9 cellular contexts compared by ENCODE assay signal in the genomic region with DNA sequence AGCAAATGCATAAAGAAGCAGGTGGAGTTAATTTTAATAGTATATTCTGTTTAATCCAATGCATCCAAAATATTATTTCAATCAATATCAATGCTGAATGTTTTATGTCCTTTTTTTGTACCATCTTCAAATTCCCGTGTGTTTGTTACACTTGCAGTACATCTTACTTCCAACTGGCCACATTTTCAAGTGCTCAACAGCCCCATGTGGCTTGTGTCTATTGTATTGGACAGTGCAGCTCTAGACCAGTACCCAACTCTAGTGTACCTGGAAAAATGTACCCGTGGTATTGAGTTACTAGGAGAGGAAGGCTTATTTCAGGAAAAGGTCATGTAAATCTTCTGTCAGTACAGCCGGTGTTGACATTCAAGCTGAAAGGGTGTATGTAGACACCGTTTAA. TPM values are rescaled to one million over a fixed set of nuclear protein-coding genes. Genes with fewer than 3 reads are reported as not detected.
DNase-seq lines count a peak whose midpoint lies in the region; ATAC-seq and TF ChIP-seq lines count a peak whose summit lies in the region.
"Not testable (repeated sequence)": the region's sequence is repeated elsewhere in the genome, so short reads cannot be mapped to it uniquely, and the experiment has no call there.
"Had no signal": no experiment of that assay in that cellular context is flagged by ENCODE, and none has a peak within 500 bp of the region (broad histone marks: within the 10 kb centered on the region; RNA-seq: fewer than 3 reads in every experiment).

No MANE protein-coding gene starts in this region.

- peak overlapping the region; percentile 72 for H3K4me3 Mint-ChIP-seq in activated T-cell treated with anti-CD3 and anti-CD28 coated beads, Interleukin-2, amount 50 U/mL, for 4 hours

- not testable (repeated sequence) for H3K9me3 ChIP-seq in colonic mucosa; skeletal muscle satellite cell (replicated peaks; ENCODE audit: low read length)

- not testable (repeated sequence) for H4K20me1 ChIP-seq in KMS-11 (ENCODE audit: insufficient read depth)

- not testable (repeated sequence) for H3K4me3 ChIP-seq in KMS-11 (IDR thresholded peaks at IDR 0.05; ENCODE audit: insufficient read depth, low read depth, low read length); colonic mucosa
- H3K4me3 ChIP-seq in skeletal muscle satellite cell (ENCODE audit: low read length): peak overlapping the region; percentile 30

- H2AFZ ChIP-seq in KMS-11 (ENCODE audit: low read depth): peak overlapping the region; percentile 50

- peaks cover 72% of the 10 kb centered on the region for H3K4me1 Mint-ChIP-seq in activated T-cell treated with anti-CD3 and anti-CD28 coated beads, Interleukin-2, amount 50 U/mL, for 4 hours (ENCODE audit: low read depth)

- TF ChIP-seq CTCF in KMS-11 (conservative IDR thresholded peaks at IDR 0.05; ENCODE audit: low read depth, low read length); colonic mucosa (IDR thresholded peaks at IDR 0.05): not testable (repeated sequence)

- not testable (repeated sequence) for H3K27me3 ChIP-seq in KMS-11 (ENCODE audit: insufficient read depth, low read depth); colonic mucosa; skeletal muscle satellite cell (ENCODE audit: control insufficient read depth, insufficient read depth, low read length)

- H3K27ac ChIP-seq in KMS-11 (peak overlapping the region; percentile 79), colonic mucosa (peak overlapping the region; percentile 32)

- in situ Hi-C loops in G401 (cut with HindIII; ENCODE audit: low sequenced_read_pairs): not testable (repeated sequence)

- H3K4me2 ChIP-seq in KMS-11 (peak overlapping the region; percentile 59), skeletal muscle satellite cell (ENCODE audit: low read length) (peak overlapping the region; percentile 71)

- peaks cover 44% of the 10 kb centered on the region for H3K4me1 ChIP-seq in KMS-11 (ENCODE audit: low read depth, poor library complexity, severe bottlenecking)
- H3K4me1 ChIP-seq in colonic mucosa; skeletal muscle satellite cell (ENCODE audit: control insufficient read depth, insufficient read depth, low read length): not testable (repeated sequence)

- H3K36me3 ChIP-seq in KMS-11 (ENCODE audit: insufficient read depth); colonic mucosa; skeletal muscle satellite cell (ENCODE audit: insufficient read depth, low read length): not testable (repeated sequence)

- H3K9ac ChIP-seq in KMS-11 (peak overlapping the region; percentile 57), skeletal muscle satellite cell (ENCODE audit: low read depth, low read length) (peak overlapping the region; percentile 71)
- not testable (repeated sequence) for H3K9ac ChIP-seq in colonic mucosa (ENCODE audit: low read depth in 2 of 2, low read length in 2 of 2)

- not testable (repeated sequence) for H3K79me2 ChIP-seq in KMS-11 (ENCODE audit: insufficient read depth, low read depth)

- ATAC-seq in activated T-cell treated with anti-CD3 and anti-CD28 coated beads, Interleukin-2, amount 50 U/mL, for 4 hours: not testable (repeated sequence)

- peak; percentile 55 for DNase-seq in G401 (ENCODE audit: low spot score)
- DNase-seq in RKO (ENCODE audit: low spot score): peak; percentile 61
- DNase-seq in activated T-cell treated with anti-CD3 and anti-CD28 coated beads, Interleukin-2, amount 50 U/mL, for 4 hours; colonic mucosa: not testable (repeated sequence)
- peak; percentile 62 for DNase-seq in left kidney (ENCODE audit: low read depth, low spot score)

- peaks cover 19% of the 10 kb centered on the region for H3K36me3 Mint-ChIP-seq in activated T-cell treated with anti-CD3 and anti-CD28 coated beads, Interleukin-2, amount 50 U/mL, for 4 hours (ENCODE audit: insufficient read depth)

- not testable (repeated sequence) for H3K27me3 Mint-ChIP-seq in activated T-cell treated with anti-CD3 and anti-CD28 coated beads, Interleukin-2, amount 50 U/mL, for 4 hours (ENCODE audit: low read depth)

- intact Hi-C loops in colonic mucosa (cut with DNase I): not testable (repeated sequence)

- H3K9me3 Mint-ChIP-seq in activated T-cell treated with anti-CD3 and anti-CD28 coated beads, Interleukin-2, amount 50 U/mL, for 4 hours: not testable (repeated sequence)

RNA-seq across cellular contexts. Expression of gene AMZ2, which starts 11.7 kb away (rescaled TPM):
- 142 and 144 TPM in 2 replicates for total RNA-seq in G401 (2014; rRNA removed; shearing (Covaris generic))
- 10 to 100 TPM; 62.7 to 74.6 (median 72.8) TPM for total RNA-seq in activated T-cell treated with anti-CD3 and anti-CD28 coated beads, Interleukin-2, amount 50 U/mL, for 4 hours
- total RNA-seq in colonic mucosa: 10 to 100 TPM; 31.5 to 44.1 TPM
- total RNA-seq in skeletal muscle satellite cell (2012; rRNA removed): 75.4 and 82.6 TPM in 2 replicates

RNA-seq across cellular contexts. Expression of gene SLC16A6, which starts 31.3 kb away (rescaled TPM):
- total RNA-seq in G401 (2014; rRNA removed; shearing (Covaris generic)): 0.31 and 0.37 TPM in 2 replicates
- total RNA-seq in activated T-cell treated with anti-CD3 and anti-CD28 coated beads, Interleukin-2, amount 50 U/mL, for 4 hours: 1 to 10 TPM; 5.9 to 7.7 (median 6.0) TPM
- total RNA-seq in colonic mucosa: under 1 TPM; 0.15 to 0.19 TPM
- 0.76 and 1.7 TPM in 2 replicates for total RNA-seq in skeletal muscle satellite cell (2012; rRNA removed)
- total RNA-seq: epithelial cell of proximal tubule, SJSA1 had no signal

RNA-seq across cellular contexts. Expression of gene ARSG, which starts 31.7 kb away (rescaled TPM):
- 4.3 and 17.3 TPM in 2 replicates for total RNA-seq in G401 (2014; rRNA removed; shearing (Covaris generic))
- 1 to 10 TPM; 3.2 to 4.6 (median 4.5) TPM for total RNA-seq in activated T-cell treated with anti-CD3 and anti-CD28 coated beads, Interleukin-2, amount 50 U/mL, for 4 hours
- under 1 TPM; 0.24 to 0.79 TPM for total RNA-seq in colonic mucosa
- total RNA-seq in skeletal muscle satellite cell (2012; rRNA removed): 2.8 and 3.3 TPM in 2 replicates
- total RNA-seq: SJSA1 had no signal
